In genomic region chr6:5554226-5554625, GRCh38 we compare ENCODE assay signal across 29 cellular contexts.
"Had no signal": no experiment of that assay in that cellular context is flagged by ENCODE, and none has a peak within 500 bp of the region (broad histone marks: within the 10 kb centered on the region; RNA-seq: fewer than 3 reads in every experiment).

No MANE protein-coding gene starts in this region.

- H3K9me3 ChIP-seq: ovary, right lobe of liver, testis, thyroid gland, uterus had no signal

- H3K4me2 ChIP-seq: smooth muscle cell had no signal

- FAIRE-seq: islet of Langerhans, kidney had no signal

- H3K4me1 Mint-ChIP-seq: immature natural killer cell, naive B cell had no signal

- H3K27ac Mint-ChIP-seq: immature natural killer cell; mesothelial cell of epicardium; naive B cell; natural killer cell; nephron progenitor cell; progenitor cell of endocrine pancreas; stimulated activated naive B cell treated with anti-CD40 and anti-IgM and Interleukin-4, amounts not matched to agents 10 μg/mL and 1 μg/mL and 100 μg/mL, for 72 hours had no signal

- H3K4me3 Mint-ChIP-seq: immature natural killer cell; mesothelial cell of epicardium; naive B cell; natural killer cell; nephron progenitor cell; stimulated activated naive B cell treated with anti-CD40 and anti-IgM and Interleukin-4, amounts not matched to agents 10 μg/mL and 1 μg/mL and 100 μg/mL, for 72 hours had no signal

- DNase-seq: hippocampal formation; immature natural killer cell; kidney; left colon; left lung; lower lobe of right lung; mammary epithelial cell; mesenchymal stem cell; naive B cell; natural killer cell; nephron progenitor cell; ovary; right lobe of liver; stimulated activated CD4-positive, alpha-beta T cell treated with anti-CD3 and anti-CD28 coated beads, Interleukin-1b, Interleukin-23, amount 100 ng/mL, for 48 hours; stimulated activated CD4-positive, alpha-beta T cell treated with anti-CD3 and anti-CD28 coated beads, Interleukin-2, amount 100 ng/mL, for 48 hours; stimulated activated CD4-positive, alpha-beta T cell treated with anti-CD3 and anti-CD28 coated beads, Interleukin-4, amount 100 ng/mL, for 4 hours; stimulated activated CD8-positive, alpha-beta memory T cell treated with anti-CD3 and anti-CD28 coated beads, Interleukin-4, amount 100 ng/mL, for 48 hours; stimulated activated naive B cell treated with anti-CD40 and anti-IgM and Interleukin-4, amounts not matched to agents 10 μg/mL and 1 μg/mL and 100 μg/mL, for 72 hours; stimulated activated naive CD8-positive, alpha-beta T cell treated with anti-CD3 and anti-CD28 coated beads, Interleukin-15, Interleukin-2, amounts not matched to agents 100 U/mL and 50 U/mL, for 24 hours; stomach; testis; thyroid gland; transverse colon; uterus had no signal

- H3K36me3 Mint-ChIP-seq: natural killer cell had no signal

- H3K27ac ChIP-seq: left lung, lower lobe of right lung, ovary, right atrium auricular region, right lobe of liver, stomach, testis, thyroid gland, transverse colon, uterus had no signal

- H3K27me3 Mint-ChIP-seq: naive B cell; progenitor cell of endocrine pancreas; stimulated activated naive B cell treated with anti-CD40 and anti-IgM and Interleukin-4, amounts not matched to agents 10 μg/mL and 1 μg/mL and 100 μg/mL, for 72 hours had no signal

- H3K36me3 ChIP-seq: left lung, lower lobe of right lung, ovary, right atrium auricular region, right lobe of liver, thyroid gland, transverse colon, uterus had no signal

- H3K4me1 ChIP-seq: left lung, lower lobe of right lung, right atrium auricular region, testis, thyroid gland, transverse colon, uterus had no signal

- H3K4me3 ChIP-seq: left lung, lower lobe of right lung, ovary, right atrium auricular region, right lobe of liver, smooth muscle cell, stomach, testis, thyroid gland, transverse colon, uterus had no signal

- ATAC-seq: left colon; left lung; lower lobe of right lung; natural killer cell; stimulated activated naive CD8-positive, alpha-beta T cell treated with anti-CD3 and anti-CD28 coated beads, Interleukin-15, Interleukin-2, amounts not matched to agents 100 U/mL and 50 U/mL, for 24 hours had no signal

- H3K9me3 Mint-ChIP-seq: immature natural killer cell had no signal

- H3K27me3 ChIP-seq: left lung, ovary, right atrium auricular region, right lobe of liver, stomach, testis, thyroid gland, transverse colon, uterus had no signal
